ENCODE assay signal across 8 cellular contexts in genomic region chrX:119008122-119008744, GRCh38. TPM values are rescaled to one million over a fixed set of nuclear protein-coding genes. Genes with fewer than 3 reads are reported as not detected.
DNase-seq lines count a peak whose midpoint lies in the region; ATAC-seq, FAIRE-seq and TF ChIP-seq lines count a peak whose summit lies in the region.

No MANE protein-coding gene starts in this region.

- no peaks in the 10 kb centered on the region for H3K4me1 ChIP-seq in pancreas

- 20 to 31% methylated on average over 3 of the region's 3 CpGs for WGBS in pancreas, 2 donors

- peak in 3 of 4 donors; percentile 38 to 65 (median 54) for ATAC-seq in pancreas
- no peak for ATAC-seq in GM19452 (IDR thresholded peaks at IDR 0.05; ENCODE audit: unreplicated experiment)

- H3K36me3 ChIP-seq in pancreas, result no peaks in the 10 kb centered on the region

- FAIRE-seq in pancreas (lab: Jason Lieb, UNC), result peak; percentile 70

- TF ChIP-seq CTCF in pancreas (IDR thresholded peaks at IDR 0.05), result peak; percentile 30 to 62 (median 42)

- H3K4me3 ChIP-seq in pancreas, result no peak overlapping the region

- DNase-seq in SIG-M5 treated with dmso at 0.1 percent for 504 hours (lab: John Stamatoyannopoulos, UW; ENCODE audit: unreplicated experiment) (peak; percentile 12), SIG-M5 (lab: John Stamatoyannopoulos, UW) (no peak), KBM-7 (peak; percentile 41), epidermal melanocyte (ENCODE audit: insufficient read length, low spot score) (peak; percentile 20), pancreas (no peak), NCI-H446 (lab: John Stamatoyannopoulos, UW) (no peak)
- peak; percentile 8 for DNase-seq in activated CD4-positive, alpha-beta T cell treated with anti-CD3 and anti-CD28 coated beads for 1 hour

- intact Hi-C loops in pancreas (cut with DNase I), result loop anchor here in 2 of 3 donors (10.0 kb wide), 2 partner anchors 153 to 163 kb away; no protein-coding TSS in a partner anchor

- in situ Hi-C loops in KBM-7 (cut with MboI; ENCODE audit: low pct_unique_long_range_greater_than_20kb, low sequenced_read_pairs), result no loop called here

- H3K9me3 ChIP-seq in pancreas, result no peaks in the 10 kb centered on the region

- no peak overlapping the region for H3K27ac ChIP-seq in pancreas

- peaks cover 0 to 4% (median 0%) of the 10 kb centered on the region in 4 donors for H3K27me3 ChIP-seq in pancreas

RNA-seq across cellular contexts. Expression of gene LONRF3, which starts 33.8 kb away (rescaled TPM):
- total RNA-seq in pancreas, result 1 to 10 TPM; 3.5 to 7.1 (median 4.0) TPM
- polyA plus RNA-seq in pancreas, result 1 to 10 TPM; 1.4 to 2.0 TPM

Comparison
In these comparisons a context has a peak if more than half of its experiments do, and no peak if none do; other contexts are left out.
1. DNase-seq: peak in SIG-M5 treated with dmso at 0.1 percent for 504 hours (single experiment), KBM-7 (single experiment), activated CD4-positive, alpha-beta T cell treated with anti-CD3 and anti-CD28 coated beads for 1 hour (single experiment) and epidermal melanocyte (single experiment); none in SIG-M5 (single experiment), pancreas (0 of 6) and NCI-H446 (0 of 2).